25 cellular contexts compared by ENCODE assay signal in the genomic region with DNA sequence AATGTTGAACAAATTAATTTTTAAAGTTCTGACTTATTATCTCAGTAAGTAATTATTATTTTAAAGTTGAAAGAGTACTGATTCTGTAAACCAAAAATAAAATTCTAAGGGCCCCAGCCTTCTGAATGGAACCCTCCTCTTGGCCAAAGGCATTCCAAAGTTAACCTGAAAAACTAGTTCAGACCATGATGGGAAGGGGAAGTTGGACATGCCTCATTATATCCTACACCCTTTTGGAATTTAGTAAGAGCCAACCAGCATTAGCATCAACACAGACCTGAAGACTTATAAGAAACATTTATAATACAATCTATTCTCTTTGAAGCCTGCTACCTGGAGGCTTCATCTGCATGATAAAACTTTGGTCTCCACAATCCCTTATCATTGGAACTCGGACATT. TPM values are rescaled to one million over a fixed set of nuclear protein-coding genes. Genes with fewer than 3 reads are reported as not detected.
"Had no signal": no experiment of that assay in that cellular context is flagged by ENCODE, and none has a peak within 500 bp of the region (broad histone marks: within the 10 kb centered on the region; RNA-seq: fewer than 3 reads in every experiment).

No MANE protein-coding gene starts in this region.

- DNase-seq: activated CD4-positive, alpha-beta T cell treated with anti-CD3 and anti-CD28 coated beads, Interleukin-2, amount 10 ng/mL, durations not matched to agents 24 days and 14 days; activated CD4-positive, alpha-beta T cell treated with anti-CD3 and anti-CD28 coated beads, Interleukin-2, amount 50 U/mL, for 4 hours; activated CD8-positive, alpha-beta T cell treated with anti-CD3 and anti-CD28 coated beads, Interleukin-2, amount 10 ng/mL, durations not matched to agents 7 days and 5 days; activated effector memory CD4-positive, alpha-beta T cell treated with Interleukin-2 at 50 U/mL for 16 hours; activated naive CD4-positive, alpha-beta T cell treated with anti-CD3 and anti-CD28 coated beads, Interleukin-2, amount 10 ng/mL, durations not matched to agents 7 days and 5 days; activated naive CD8-positive, alpha-beta T cell treated with anti-CD3 and anti-CD28 coated beads, Interleukin-2, amount 50 U/mL, for 24 hours; activated T-cell treated with anti-CD3 and anti-CD28 coated beads, Interleukin-2, amount 50 U/mL, for 4 hours; anterior cingulate cortex; brain microvascular endothelial cell; Kasumi-1; KG1; MG63; NCI-H1048; NCI-H1105 treated with DMSO at 0.1 percent for 48 hours; NCI-H1436; NCI-H1694; NCI-H2029; NCI-H345; NCI-H526; NCI-H748 treated with DMSO at 0.1 percent for 48 hours; Right ventricle myocardium superior; SW 1271; T-helper 1 cell; T-helper 2 cell; T-helper 9 cell had no signal

- H3K9me3 ChIP-seq: MG63 had no signal

- H3K4me3 ChIP-seq: MG63 had no signal

- ATAC-seq: activated CD8-positive, alpha-beta T cell treated with anti-CD3 and anti-CD28 coated beads, Interleukin-2, amount 10 ng/mL, durations not matched to agents 7 days and 5 days; activated naive CD8-positive, alpha-beta T cell treated with anti-CD3 and anti-CD28 coated beads, Interleukin-2, amount 50 U/mL, for 24 hours; activated T-cell treated with anti-CD3 and anti-CD28 coated beads, Interleukin-2, amount 50 U/mL, for 4 hours had no signal

- H3K27ac ChIP-seq: brain microvascular endothelial cell had no signal

RNA-seq across cellular contexts. Expression of gene LGR4, which starts 18.9 kb away (rescaled TPM):
- total RNA-seq: activated CD4-positive, alpha-beta T cell treated with anti-CD3 and anti-CD28 coated beads, Interleukin-2, amount 10 ng/mL, durations not matched to agents 24 days and 14 days had no signal
